29 cellular contexts compared by ENCODE assay signal in the genomic region with DNA sequence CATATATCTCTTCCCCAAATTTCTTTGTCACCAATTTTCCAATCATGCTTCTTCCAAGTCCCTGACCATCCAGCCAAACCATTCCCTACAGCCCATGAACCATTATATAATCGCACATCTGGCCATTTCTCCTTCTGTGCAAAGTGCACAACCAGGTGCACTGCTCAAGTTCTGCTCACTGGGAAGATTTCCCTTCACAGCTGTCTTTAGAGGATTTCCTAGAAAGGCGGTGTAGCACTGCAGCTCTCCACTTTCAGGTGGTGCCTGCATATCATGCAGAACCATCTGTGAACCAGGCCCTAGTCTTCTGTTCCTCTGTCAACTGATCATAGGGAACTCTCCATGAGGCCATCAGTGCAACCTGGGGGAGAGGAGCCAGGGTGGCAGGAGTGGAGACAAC.
"Had no signal": no experiment of that assay in that cellular context is flagged by ENCODE, and none has a peak within 500 bp of the region (broad histone marks: within the 10 kb centered on the region; RNA-seq: fewer than 3 reads in every experiment).

No MANE protein-coding gene starts in this region.

- H3K36me3 Mint-ChIP-seq: stimulated activated effector memory CD8-positive, alpha-beta T cell treated with anti-CD3 and anti-CD28 coated beads, Interleukin-12 subunit alpha, Interleukin-12 subunit beta, amount 100 ng/mL, for 72 hours; stimulated activated memory B cell treated with anti-CD40 and anti-IgM and Interleukin-4, amounts not matched to agents 10 μg/mL and 1 μg/mL and 100 μg/mL, for 72 hours; stimulated activated naive B cell treated with anti-CD40 and anti-IgM and Interleukin-4, amounts not matched to agents 10 μg/mL and 1 μg/mL and 100 μg/mL, for 72 hours; type B pancreatic cell had no signal

- H3K4me1 ChIP-seq: stomach, suprapubic skin, testis, thyroid gland, tibial artery, tibial nerve, transverse colon, upper lobe of left lung, upper lobe of right lung, uterus, vagina had no signal

- H3K27me3 Mint-ChIP-seq: stimulated activated memory B cell treated with anti-CD40 and anti-IgM and Interleukin-4, amounts not matched to agents 10 μg/mL and 1 μg/mL and 100 μg/mL, for 72 hours; stimulated activated naive CD8-positive, alpha-beta T cell treated with anti-CD3 and anti-CD28 coated beads, Interleukin-15, amount 100 ng/mL, for 72 hours; stimulated activated naive CD8-positive, alpha-beta T cell treated with anti-CD3 and anti-CD28 coated beads, Interleukin-15, Interleukin-2, amounts not matched to agents 100 ng/mL and 50 ng/mL, for 24 hours; type B pancreatic cell had no signal

- H3K27me3 ChIP-seq: stomach, suprapubic skin, testis, thyroid gland, tibial artery, tibial nerve, transverse colon, upper lobe of left lung, upper lobe of right lung, uterus, vagina had no signal

- H3K4me3 Mint-ChIP-seq: stimulated activated effector memory CD8-positive, alpha-beta T cell treated with anti-CD3 and anti-CD28 coated beads, Interleukin-12 subunit alpha, Interleukin-12 subunit beta, amount 100 ng/mL, for 72 hours; stimulated activated memory B cell treated with anti-CD40 and anti-IgM and Interleukin-4, amounts not matched to agents 10 μg/mL and 1 μg/mL and 100 μg/mL, for 72 hours; stimulated activated naive B cell treated with anti-CD40 and anti-IgM and Interleukin-4, amounts not matched to agents 10 μg/mL and 1 μg/mL and 100 μg/mL, for 72 hours; stimulated activated naive CD8-positive, alpha-beta T cell treated with anti-CD3 and anti-CD28 coated beads, Interleukin-15, amount 100 ng/mL, for 72 hours; stimulated activated naive CD8-positive, alpha-beta T cell treated with anti-CD3 and anti-CD28 coated beads, Interleukin-15, Interleukin-2, amounts not matched to agents 100 ng/mL and 50 ng/mL, for 24 hours; type B pancreatic cell had no signal

- DNase-seq: stimulated activated CD4-positive, alpha-beta T cell treated with anti-CD3 and anti-CD28 coated beads, Interleukin-2, amount 100 ng/mL, for 48 hours; stimulated activated CD4-positive, alpha-beta T cell treated with anti-CD3 and anti-CD28 coated beads, Interleukin-4, amount 100 ng/mL, for 1 hour; stimulated activated CD4-positive, alpha-beta T cell treated with anti-CD3 and anti-CD28 coated beads, Interleukin-4, amount 100 ng/mL, for 24 hours; stimulated activated CD4-positive, alpha-beta T cell treated with anti-CD3 and anti-CD28 coated beads, Interleukin-4, amount 100 ng/mL, for 4 hours; stimulated activated CD8-positive, alpha-beta memory T cell treated with anti-CD3 and anti-CD28 coated beads, Interleukin-4, amount 100 ng/mL, for 48 hours; stimulated activated naive B cell treated with anti-CD40 and anti-IgM and Interleukin-4, amounts not matched to agents 10 μg/mL and 1 μg/mL and 100 μg/mL, for 72 hours; stimulated activated naive CD4-positive, alpha-beta T cell; stimulated activated naive CD4-positive, alpha-beta T cell treated with Interleukin-2 at 50 U/mL for 16 hours; stimulated activated naive CD8-positive, alpha-beta T cell treated with anti-CD3 and anti-CD28 coated beads, Interleukin-15, amount 100 ng/mL, for 72 hours; stimulated activated naive CD8-positive, alpha-beta T cell treated with anti-CD3 and anti-CD28 coated beads, Interleukin-15, Interleukin-2, amounts not matched to agents 100 U/mL and 50 U/mL, for 24 hours; stomach; substantia nigra; testis; thyroid gland; tibial artery; transverse colon; trophoblast cell; upper lobe of left lung; upper lobe of right lung; uterus had no signal

- H3K27ac Mint-ChIP-seq: stimulated activated effector memory CD8-positive, alpha-beta T cell treated with anti-CD3 and anti-CD28 coated beads, Interleukin-12 subunit alpha, Interleukin-12 subunit beta, amount 100 ng/mL, for 72 hours; stimulated activated memory B cell treated with anti-CD40 and anti-IgM and Interleukin-4, amounts not matched to agents 10 μg/mL and 1 μg/mL and 100 μg/mL, for 72 hours; stimulated activated naive B cell treated with anti-CD40 and anti-IgM and Interleukin-4, amounts not matched to agents 10 μg/mL and 1 μg/mL and 100 μg/mL, for 72 hours; stimulated activated naive CD8-positive, alpha-beta T cell treated with anti-CD3 and anti-CD28 coated beads, Interleukin-15, amount 100 ng/mL, for 72 hours; stimulated activated naive CD8-positive, alpha-beta T cell treated with anti-CD3 and anti-CD28 coated beads, Interleukin-15, Interleukin-2, amounts not matched to agents 100 ng/mL and 50 ng/mL, for 24 hours; type B pancreatic cell had no signal

- H3K9me3 Mint-ChIP-seq: stimulated activated effector memory CD8-positive, alpha-beta T cell treated with anti-CD3 and anti-CD28 coated beads, Interleukin-12 subunit alpha, Interleukin-12 subunit beta, amount 100 ng/mL, for 72 hours had no signal

- H3K9me3 ChIP-seq: testis, thyroid gland, transverse colon, uterus, vagina had no signal

- ATAC-seq: stimulated activated effector memory CD8-positive, alpha-beta T cell treated with anti-CD3 and anti-CD28 coated beads, Interleukin-12 subunit alpha, Interleukin-12 subunit beta, amount 100 ng/mL, for 72 hours; stimulated activated memory B cell treated with anti-CD40 and anti-IgM and Interleukin-4, amounts not matched to agents 10 μg/mL and 1 μg/mL and 100 μg/mL, for 72 hours; stimulated activated naive B cell treated with anti-CD40 and anti-IgM and Interleukin-4, amounts not matched to agents 10 μg/mL and 1 μg/mL and 100 μg/mL, for 72 hours; stimulated activated naive CD8-positive, alpha-beta T cell treated with anti-CD3 and anti-CD28 coated beads, Interleukin-15, amount 100 ng/mL, for 72 hours; stimulated activated naive CD8-positive, alpha-beta T cell treated with anti-CD3 and anti-CD28 coated beads, Interleukin-15, Interleukin-2, amounts not matched to agents 100 U/mL and 50 U/mL, for 24 hours; upper lobe of right lung had no signal

- H3K4me3 ChIP-seq: stomach, suprapubic skin, testis, thoracic aorta, thyroid gland, tibial artery, tibial nerve, transverse colon, upper lobe of left lung, upper lobe of right lung, uterus, vagina had no signal

- H3K27ac ChIP-seq: stomach, suprapubic skin, testis, thoracic aorta, thyroid gland, tibial artery, tibial nerve, transverse colon, upper lobe of left lung, upper lobe of right lung, uterus, vagina had no signal

- FAIRE-seq: urothelium cell line had no signal

- H3K36me3 ChIP-seq: stomach, suprapubic skin, thoracic aorta, thyroid gland, tibial artery, tibial nerve, transverse colon, upper lobe of left lung, upper lobe of right lung, uterus, vagina had no signal

- H3K4me1 Mint-ChIP-seq: stimulated activated effector memory CD8-positive, alpha-beta T cell treated with anti-CD3 and anti-CD28 coated beads, Interleukin-12 subunit alpha, Interleukin-12 subunit beta, amount 100 ng/mL, for 72 hours; stimulated activated memory B cell treated with anti-CD40 and anti-IgM and Interleukin-4, amounts not matched to agents 10 μg/mL and 1 μg/mL and 100 μg/mL, for 72 hours; stimulated activated naive B cell treated with anti-CD40 and anti-IgM and Interleukin-4, amounts not matched to agents 10 μg/mL and 1 μg/mL and 100 μg/mL, for 72 hours; stimulated activated naive CD8-positive, alpha-beta T cell treated with anti-CD3 and anti-CD28 coated beads, Interleukin-15, amount 100 ng/mL, for 72 hours had no signal
